In genomic region chr6:80214436-80215022, GRCh38 we compare ENCODE assay signal across 9 cellular contexts.
DNase-seq lines count a peak whose midpoint lies in the region; ATAC-seq and TF ChIP-seq lines count a peak whose summit lies in the region.
"Had no signal": no experiment of that assay in that cellular context is flagged by ENCODE, and none has a peak within 500 bp of the region (broad histone marks: within the 10 kb centered on the region; RNA-seq: fewer than 3 reads in every experiment).

No MANE protein-coding gene starts in this region.

- peaks cover 0 to 3% of the 10 kb centered on the region in 2 donors for H3K36me3 Mint-ChIP-seq in activated naive CD4-positive, alpha-beta T cell treated with anti-CD3 and anti-CD28 coated beads, Interleukin-2, amount 50 U/mL, for 72 hours

- peak; percentile 70 for TF ChIP-seq CTCF in smooth muscle cell (IDR thresholded peaks at IDR 0.05; ENCODE audit: borderline replicate concordance, insufficient read depth, poor library complexity, severe bottlenecking)

- DNase-seq in Daoy (ENCODE audit: low read depth) (peak; percentile 42), NCI-H460 (ENCODE audit: extremely low read depth, low read depth) (peak; percentile 49), left ventricle myocardium superior (peak; percentile 38), smooth muscle cell (lab: John Stamatoyannopoulos, UW; ENCODE audit: unreplicated experiment) (no peak), DMS79 (lab: John Stamatoyannopoulos, UW) (no peak)
- DNase-seq in activated naive CD4-positive, alpha-beta T cell treated with anti-CD3 and anti-CD28 coated beads, Interleukin-2, amount 50 U/mL, for 72 hours (ENCODE audit: low spot score in 2 of 2), result peak in 1 of 2 donors; percentile 25

- H3K4me2 ChIP-seq in smooth muscle cell, result no peak overlapping the region

- no peaks in the 10 kb centered on the region for H3K36me3 ChIP-seq in smooth muscle cell (ENCODE audit: low read depth)

- H3K4me1 ChIP-seq in smooth muscle cell (ENCODE audit: low read depth), result peaks cover 15% of the 10 kb centered on the region

- no peaks in the 10 kb centered on the region for H3K9me3 Mint-ChIP-seq in activated naive CD4-positive, alpha-beta T cell treated with anti-CD3 and anti-CD28 coated beads, Interleukin-2, amount 50 U/mL, for 72 hours

- no peak overlapping the region for H3K27ac ChIP-seq in smooth muscle cell (ENCODE audit: low read depth)

- H3K27me3 ChIP-seq in smooth muscle cell (ENCODE audit: low read depth), result no peaks in the 10 kb centered on the region

- H3K9ac ChIP-seq in smooth muscle cell (ENCODE audit: low read depth), result no peak overlapping the region

- H3K9me3 ChIP-seq in smooth muscle cell (replicated peaks; ENCODE audit: low read depth), result no peaks in the 10 kb centered on the region

- no peak overlapping the region for H2AFZ ChIP-seq in smooth muscle cell (ENCODE audit: low read depth)

- 35% methylated on average over 4 of the region's 4 CpGs for WGBS in smooth muscle cell (ENCODE audit: low lambda C conversion rate)

- no peaks in the 10 kb centered on the region for H3K79me2 ChIP-seq in smooth muscle cell (ENCODE audit: low read depth)

- H3K4me3 ChIP-seq in smooth muscle cell, result no peak overlapping the region

- H3F3A ChIP-seq in smooth muscle cell (ENCODE audit: low read depth), result no peaks in the 10 kb centered on the region

- intact Hi-C loops in left ventricle myocardium superior (cut with micrococcal nuclease), result loop anchor here (5.0 kb wide), 2 partner anchors 393 to 1533 kb away; no protein-coding TSS in a partner anchor

- no peaks in the 10 kb centered on the region for H4K20me1 ChIP-seq in smooth muscle cell (ENCODE audit: low read depth)

- peak; percentile 78 for ATAC-seq in GM19468 (IDR thresholded peaks at IDR 0.05; ENCODE audit: extremely low read depth, unreplicated experiment)
- peak; percentile 92 for ATAC-seq in HG03439 (IDR thresholded peaks at IDR 0.05; ENCODE audit: unreplicated experiment)
- ATAC-seq in activated naive CD4-positive, alpha-beta T cell treated with anti-CD3 and anti-CD28 coated beads, Interleukin-2, amount 50 U/mL, for 72 hours, result peak; percentile 40 to 59
- ATAC-seq in left ventricle myocardium superior, result peak; percentile 77

- no peak overlapping the region for H3K27ac Mint-ChIP-seq in activated naive CD4-positive, alpha-beta T cell treated with anti-CD3 and anti-CD28 coated beads, Interleukin-2, amount 50 U/mL, for 72 hours
- H3K27ac Mint-ChIP-seq: activated naive CD4-positive, alpha-beta T cell treated with anti-CD3 and anti-CD28 coated beads, Interleukin-2, amount 50 U/mL, for 24 hours had no signal

Comparison
In these comparisons a context has a peak if more than half of its experiments do, and no peak if none do; other contexts are left out.
1. DNase-seq: peak in Daoy (single experiment), NCI-H460 (single experiment) and left ventricle myocardium superior (single experiment); none in smooth muscle cell (single experiment) and DMS79 (single experiment).
2. Peak in every context shown above with its lines, with median percentiles within 50 percentile points of each other: ATAC-seq.